In the genomic region with DNA sequence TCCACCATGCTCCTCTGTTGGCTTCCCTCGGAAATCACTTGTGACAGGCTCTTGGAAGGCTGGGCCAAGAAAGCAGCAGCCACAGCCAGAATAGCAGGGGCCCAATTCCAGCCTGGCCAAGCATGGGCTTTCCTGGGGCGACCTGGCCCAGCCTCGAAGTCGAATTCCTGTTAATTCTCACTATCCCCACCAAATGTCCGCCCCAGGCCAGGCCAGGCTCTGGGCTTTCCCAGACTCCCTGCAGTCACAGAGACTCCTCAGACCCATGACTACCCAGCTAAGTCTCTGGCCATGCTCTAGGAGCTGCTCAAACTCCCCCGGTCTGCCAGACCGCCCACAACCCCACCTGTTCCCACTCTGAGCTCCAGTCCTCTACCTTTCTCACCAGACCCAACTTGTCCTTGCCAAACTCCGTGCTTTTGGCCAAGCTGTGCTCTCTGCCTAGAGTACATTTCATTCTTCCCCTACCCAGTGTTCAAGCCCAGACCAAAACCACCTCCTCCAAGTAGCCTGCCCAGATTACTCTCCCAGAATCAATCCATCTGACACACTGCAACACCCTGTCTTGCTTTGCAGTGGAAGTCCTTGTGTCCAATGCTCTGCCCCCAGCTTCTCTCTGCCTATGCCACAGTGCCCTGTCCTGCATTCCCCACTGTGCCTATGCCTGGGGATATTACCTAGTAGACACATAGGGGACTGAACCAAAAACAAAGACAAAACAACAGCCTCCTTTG, we compare ENCODE assay signal across 18 cellular contexts. TPM values are rescaled to one million over a fixed set of nuclear protein-coding genes. Genes with fewer than 3 reads are reported as not detected.
DNase-seq lines count a peak whose midpoint lies in the region; ATAC-seq, FAIRE-seq and TF ChIP-seq lines count a peak whose summit lies in the region.
"Had no signal": no experiment of that assay in that cellular context is flagged by ENCODE, and none has a peak within 500 bp of the region (broad histone marks: within the 10 kb centered on the region; RNA-seq: fewer than 3 reads in every experiment).

No MANE protein-coding gene starts in this region.

- no peak overlapping the region for H2AFZ ChIP-seq in K562 (ENCODE audit: low read depth, low read length)

- H3K27ac ChIP-seq in HUES48 (ENCODE audit: low read depth, low read length) (no peak overlapping the region), K562 (ENCODE audit: extremely low read depth, low read depth, low read length) (no peak overlapping the region), left ventricle myocardium inferior (replicated peaks) (peak overlapping the region; percentile 79), coronary artery (no peak overlapping the region)

- 81% methylated on average over 8 of the region's 8 CpGs for WGBS in K562 (ENCODE audit: insufficient coverage, low coverage, missing lambda C conversion rate)

- H3K4me3 Mint-ChIP-seq in progenitor cell of endocrine pancreas (ENCODE audit: low read depth), result no peak overlapping the region
- H3K4me3 Mint-ChIP-seq: B cell; central memory CD8-positive, alpha-beta T cell; naive B cell had no signal

- ATAC-seq in K562 (no peak), HG03159 (IDR thresholded peaks at IDR 0.05; ENCODE audit: unreplicated experiment) (no peak), HG02759 (IDR thresholded peaks at IDR 0.05; ENCODE audit: unreplicated experiment) (no peak)

- no peak overlapping the region for H3K4me2 ChIP-seq in K562 (ENCODE audit: insufficient read depth, low read length)

- FAIRE-seq in K562 (lab: Jason Lieb, UNC), result no peak
- FAIRE-seq: GM12891 had no signal

- TF ChIP-seq CTCF in K562 (IDR thresholded peaks at IDR 0.05 in 2 of 3, conservative IDR thresholded peaks at IDR 0.05 in 1 of 3; ENCODE audit: insufficient read depth in 2 of 3, low read depth in 1 of 3, low read length in 3 of 3), result no peak
- no peak for TF ChIP-seq CTCF in left ventricle myocardium inferior (IDR thresholded peaks at IDR 0.05; ENCODE audit: borderline replicate concordance)
- TF ChIP-seq CTCF in progenitor cell of endocrine pancreas (IDR thresholded peaks at IDR 0.05; ENCODE audit: unreplicated experiment), result no peak
- no peak for TF ChIP-seq CTCF in coronary artery (IDR thresholded peaks at IDR 0.05)

- no peak for TF ChIP-seq POLR2A in K562 (conservative IDR thresholded peaks at IDR 0.05)

- H3K36me3 ChIP-seq in HUES48 (ENCODE audit: control insufficient read depth, insufficient read depth, low read length) (no peaks in the 10 kb centered on the region), K562 (ENCODE audit: control insufficient read depth, insufficient read depth, low read length) (no peaks in the 10 kb centered on the region), left ventricle myocardium inferior (no peaks in the 10 kb centered on the region)
- H3K36me3 ChIP-seq: tibial artery had no signal

- peaks cover 2% of the 10 kb centered on the region for H3K36me3 Mint-ChIP-seq in progenitor cell of endocrine pancreas (ENCODE audit: insufficient read depth)
- H3K36me3 Mint-ChIP-seq: naive B cell had no signal

- H3K9ac ChIP-seq in HUES48 (ENCODE audit: low read depth, low read length) (peak overlapping the region; percentile 16; the same call in 1 of the 2 replicates), K562 (ENCODE audit: insufficient read depth in 1 of 2, low read depth in 2 of 2, low read length in 2 of 2) (peak overlapping the region in 1 of 2 experiments; percentile 72; a peak in 2 of 4 replicates)

- TF ChIP-seq RAD21 in K562 (CRISPR knock-in tag; conservative IDR thresholded peaks at IDR 0.05 in 1 of 2, IDR thresholded peaks at IDR 0.05 in 1 of 2), result no peak

- no peak for DNase-seq in K562 (ENCODE audit: extremely low read depth in 1 of 4, low spot score in 3 of 4)
- DNase-seq in left ventricle myocardium inferior, result no peak
- DNase-seq in progenitor cell of endocrine pancreas (ENCODE audit: low spot score, unreplicated experiment), result no peak
- DNase-seq in coronary artery (ENCODE audit: low spot score), result no peak
- DNase-seq in NCI-H146 (lab: John Stamatoyannopoulos, UW), result no peak
- DNase-seq: GF-D8, naive B cell, NCI-H1417, NCI-H2171 treated with DMSO at 0.1 percent for 48 hours, NCI-H82, posterior cingulate gyrus, tibial artery had no signal

- BruUV-seq in K562 (replicated peaks; lab: Mats Ljungman, UMichigan), result no TSS peak

- TF ChIP-seq EP300 in K562 (IDR thresholded peaks at IDR 0.05; ENCODE audit: low read length), result no peak

- no peaks in the 10 kb centered on the region for H4K20me1 ChIP-seq in K562 (replicated peaks; ENCODE audit: control insufficient read depth, insufficient read depth, low read length)

- POLR2A ChIA-PET in K562 (lab: Yijun Ruan, JAX), result interaction anchor here (0.6 to 2.0 kb wide), 5 partner anchors 11 to 841 kb away, joined by 3 to 9 read pairs (median 7); no protein-coding TSS in a partner anchor

- no peaks in the 10 kb centered on the region for H3K9me1 ChIP-seq in K562 (ENCODE audit: control insufficient read depth, insufficient read depth, low read length)

- H3K9me3 Mint-ChIP-seq in progenitor cell of endocrine pancreas (ENCODE audit: low read depth), result no peaks in the 10 kb centered on the region
- H3K9me3 Mint-ChIP-seq: central memory CD8-positive, alpha-beta T cell; naive B cell had no signal

- no peaks in the 10 kb centered on the region for H3K9me3 ChIP-seq in HUES48 (ENCODE audit: control insufficient read depth, insufficient read depth, low read length)
- H3K9me3 ChIP-seq in K562 (replicated peaks; ENCODE audit: control insufficient read depth, insufficient read depth, low read depth, low read length), result no peaks in the 10 kb centered on the region
- no peaks in the 10 kb centered on the region for H3K9me3 ChIP-seq in left ventricle myocardium inferior (replicated peaks)
- H3K9me3 ChIP-seq: tibial artery had no signal

- no peak overlapping the region for H3K4me3 ChIP-seq in HUES48 (ENCODE audit: low read depth, low read length)
- H3K4me3 ChIP-seq in K562, result no peak overlapping the region
- no peak overlapping the region for H3K4me3 ChIP-seq in left ventricle myocardium inferior
- no peak overlapping the region for H3K4me3 ChIP-seq in coronary artery
- H3K4me3 ChIP-seq: tibial artery had no signal

- H3K79me2 ChIP-seq in K562 (ENCODE audit: control insufficient read depth, insufficient read depth, low read length), result peaks cover 59% of the 10 kb centered on the region

- H3K4me1 Mint-ChIP-seq in progenitor cell of endocrine pancreas (ENCODE audit: low read depth), result peaks cover 57% of the 10 kb centered on the region

- in situ Hi-C loops in K562 (cut with MboI), result no loop called here

- no peaks in the 10 kb centered on the region for H3K27me3 ChIP-seq in HUES48 (ENCODE audit: control insufficient read depth, insufficient read depth, low read length)
- no peaks in the 10 kb centered on the region for H3K27me3 ChIP-seq in K562 (ENCODE audit: control insufficient read depth in 2 of 2, insufficient read depth in 2 of 2, low read length in 2 of 2)
- no peaks in the 10 kb centered on the region for H3K27me3 ChIP-seq in left ventricle myocardium inferior (ENCODE audit: low read depth)
- H3K27me3 ChIP-seq: tibial artery had no signal

- H3K27me3 Mint-ChIP-seq in progenitor cell of endocrine pancreas, result no peaks in the 10 kb centered on the region

- peak overlapping the region; percentile 5 for H3K27ac Mint-ChIP-seq in progenitor cell of endocrine pancreas
- H3K27ac Mint-ChIP-seq: B cell had no signal

- H3K4me1 ChIP-seq in HUES48 (ENCODE audit: control insufficient read depth, insufficient read depth, low read length), result peaks cover 56% of the 10 kb centered on the region
- peaks cover 58 to 65% of the 10 kb centered on the region in 2 experiments for H3K4me1 ChIP-seq in K562 (replicated peaks in 1 of 2; ENCODE audit: control insufficient read depth in 2 of 2, insufficient read depth in 2 of 2, low read length in 2 of 2)
- peaks cover 93% of the 10 kb centered on the region for H3K4me1 ChIP-seq in left ventricle myocardium inferior

- CTCF ChIA-PET in K562 (lab: Yijun Ruan, JAX; ENCODE audit: low intra/inter-chr PET ratio), result no interaction called here

- intact Hi-C loops in K562 (cut with micrococcal nuclease) (no loop called here), left ventricle myocardium inferior (cut with micrococcal nuclease) (no loop called here)

TF ChIP-seq in K562, 482 proteins besides CTCF, POLR2A, EP300 and RAD21 (continues in another document):
- no peak for TF ChIP-seq POLR3G (IDR thresholded peaks at IDR 0.05; ENCODE audit: extremely low read depth, insufficient read length, insufficient replicate concordance)
- peak; percentile 98 for TF ChIP-seq ZFP36 (IDR thresholded peaks at IDR 0.05; ENCODE audit: low read depth, low read length, partially characterized antibody)
- TF ChIP-seq MED1 (CRISPR knock-in tag; IDR thresholded peaks at IDR 0.05; ENCODE audit: borderline replicate concordance), result no peak
- peak; percentile 86; the same call in 1 of the 2 replicates for TF ChIP-seq SMARCA5 (IDR thresholded peaks at IDR 0.05)
- no peak for TF ChIP-seq SRSF9 (IDR thresholded peaks at IDR 0.05; ENCODE audit: borderline replicate concordance, low read depth, low read length)
- peak; percentile 60; the same call in 1 of the 2 replicates for TF ChIP-seq ZNF436 (CRISPR knock-in tag; IDR thresholded peaks at IDR 0.05)
- TF ChIP-seq NR1H2 (CRISPR knock-in tag; IDR thresholded peaks at IDR 0.05), result no peak
- peak; percentile 51; the same call in 1 of the 2 replicates for TF ChIP-seq BCOR (IDR thresholded peaks at IDR 0.05)
- TF ChIP-seq BRD9 (IDR thresholded peaks at IDR 0.05; ENCODE audit: low read depth, partially characterized antibody), result no peak

RNA-seq across cellular contexts. Expression of a gene that starts 26.2 kb away (rescaled TPM):
- 6.5 and 13.7 TPM in 2 replicates for total RNA-seq in K562 (2011; cell fraction: chromatin; rRNA removed; ENCODE audit: low replicate concordance)
- 10.4 and 10.7 TPM in 2 replicates for total RNA-seq in K562 (2011; cell fraction: nucleolus; rRNA removed)
- total RNA-seq in K562 (2011; cell fraction: nucleoplasm; rRNA removed), result 6.3 and 8.7 TPM in 2 replicates
- total RNA-seq in K562 (2014; rRNA removed), result 11.7 and 12.8 TPM in 2 replicates
- total RNA-seq in K562 (2014; rRNA removed; fragmentation: Illumina TruSeq; extraction: Trizol), result 3.8 and 4.0 TPM in 2 replicates
- 5.1 and 5.3 TPM in 2 replicates for total RNA-seq in K562 (2015; rRNA removed; fragmentation: Illumina TruSeq; extraction: Trizol)
- total RNA-seq in K562 (2021), result 15.4 and 16.0 TPM in 2 replicates
- polyA plus RNA-seq in K562 (2011; rRNA removed), result 3.4 and 5.1 TPM in 2 replicates
- polyA plus RNA-seq in K562 (2011; cell fraction: cytosol; rRNA removed), result 4.1 and 8.5 TPM in 2 replicates
- polyA plus RNA-seq in K562 (2011; cell fraction: nucleus; rRNA removed), result 4.9 and 8.5 TPM in 2 replicates
- 8.2 and 8.9 TPM in 2 replicates for polyA plus RNA-seq in K562 (2012)
- 9.6 TPM in 2 replicates for polyA plus RNA-seq in K562 (2014; fragmentation: Illumina TruSeq; extraction: Trizol)
- polyA plus RNA-seq in K562 (2014; fragmentation: Nextera tagmentation; extraction: Ambion mirVana), result 1 to 10 TPM in 1 of 2 experiments, under 1 TPM in 1; 0.78 to 1.0 TPM
- 6.0 and 7.5 TPM in 2 replicates for polyA plus RNA-seq in K562 (2014; rRNA removed)
- 4.6 and 5.7 TPM in 2 replicates for polyA minus RNA-seq in K562 (2011; rRNA and poly(A)+ RNA removed)
- 7.4 and 12.6 TPM in 2 replicates for polyA minus RNA-seq in K562 (2011; cell fraction: cytosol; rRNA and poly(A)+ RNA removed)
- polyA minus RNA-seq in K562 (2011; cell fraction: nucleus; rRNA and poly(A)+ RNA removed), result 6.3 and 6.4 TPM in 2 replicates
- total RNA-seq in left ventricle myocardium inferior, result 19.4 TPM
- 22.5 and 23.9 TPM in 2 replicates for total RNA-seq in progenitor cell of endocrine pancreas
